13 cellular contexts compared by ENCODE assay signal in genomic region chr13:51999525-51999924, GRCh38. TPM values are rescaled to one million over a fixed set of nuclear protein-coding genes. Genes with fewer than 3 reads are reported as not detected.
DNase-seq lines count a peak whose midpoint lies in the region; ATAC-seq and TF ChIP-seq lines count a peak whose summit lies in the region.
"Had no signal": no experiment of that assay in that cellular context is flagged by ENCODE, and none has a peak within 500 bp of the region (broad histone marks: within the 10 kb centered on the region; RNA-seq: fewer than 3 reads in every experiment).

No MANE protein-coding gene starts in this region.

- intact Hi-C loops in MCF 10A (cut with micrococcal nuclease) = loop anchor here (5.0 kb wide), 1 partner anchor 102 kb away; no protein-coding TSS in a partner anchor

- no peak overlapping the region for H3K56ac ChIP-seq in H9 (ENCODE audit: insufficient read length, low read depth, low read length)

- H3K36me3 Mint-ChIP-seq in H9 (ENCODE audit: insufficient read depth in 1 of 3, low read depth in 3 of 3) (no peaks in the 10 kb centered on the region; a peak in 1 of 7 replicates), MCF 10A (ENCODE audit: insufficient read depth, unreplicated experiment) (no peaks in the 10 kb centered on the region)
- H3K36me3 Mint-ChIP-seq in stimulated activated memory B cell treated with anti-CD40 and anti-IgM and Interleukin-4, amounts not matched to agents 10 μg/mL and 1 μg/mL and 100 μg/mL, for 72 hours = no peaks in the 10 kb centered on the region
- H3K36me3 Mint-ChIP-seq: CD8-positive, alpha-beta T cell had no signal

- H4K20me1 ChIP-seq in H9 (ENCODE audit: control insufficient read depth, insufficient read depth, insufficient read length) = no peaks in the 10 kb centered on the region

- H2AFZ ChIP-seq in H9 (ENCODE audit: low read length) = no peak overlapping the region

- H3K4me2 ChIP-seq in H9 (ENCODE audit: insufficient read depth, insufficient read length, low read length) = no peak overlapping the region

- no peaks in the 10 kb centered on the region for H3K36me3 ChIP-seq in kidney epithelial cell (ENCODE audit: control insufficient read depth, insufficient read depth, low read length)
- H3K36me3 ChIP-seq: SJCRH30 had no signal

- H3K23ac ChIP-seq in H9 (ENCODE audit: insufficient read length, low read depth, low read length) = no peak overlapping the region

- H2AK5ac ChIP-seq in H9 (ENCODE audit: insufficient read length, low read length) = no peak overlapping the region

- H3K18ac ChIP-seq in H9 (ENCODE audit: insufficient read length, low read depth, low read length) = no peak overlapping the region

- no peak overlapping the region for H3K9ac ChIP-seq in H9 (ENCODE audit: extremely low read depth, insufficient read length, low read length)

- no peaks in the 10 kb centered on the region for H3K9me3 Mint-ChIP-seq in H9
- no peaks in the 10 kb centered on the region for H3K9me3 Mint-ChIP-seq in MCF 10A (ENCODE audit: unreplicated experiment)
- no peaks in the 10 kb centered on the region for H3K9me3 Mint-ChIP-seq in stimulated activated memory B cell treated with anti-CD40 and anti-IgM and Interleukin-4, amounts not matched to agents 10 μg/mL and 1 μg/mL and 100 μg/mL, for 72 hours
- H3K9me3 Mint-ChIP-seq: CD8-positive, alpha-beta T cell; dendritic cell treated with granulocyte-macrophage colony-stimulating factor and Interleukin-4, amounts not matched to agents 40 ng/mL and 50 ng/mL, for 4 days had no signal

- no peak overlapping the region for H2BK120ac ChIP-seq in H9 (ENCODE audit: low read depth, low read length, poor library complexity, severe bottlenecking)

- CTCF ChIA-PET in MCF 10A (lab: Yijun Ruan, JAX) = interaction anchor here (0.5 to 10.2 kb wide), 13 partner anchors 8 to 797 kb away, joined by 3 to 97 read pairs (median 5); partner anchors contain the start of gene NEK5

- no peaks in the 10 kb centered on the region for H3K9me3 ChIP-seq in H9 (ENCODE audit: control insufficient read depth, low read depth, low read length)
- H3K9me3 ChIP-seq: SJCRH30 had no signal

- no TSS peak for BruUV-seq in MCF 10A (replicated peaks; lab: Mats Ljungman, UMichigan)

- H4K91ac ChIP-seq in H9 (ENCODE audit: insufficient read length, low read depth, low read length) = no peak overlapping the region

- H3K14ac ChIP-seq in H9 (ENCODE audit: insufficient read depth, low read length) = no peak overlapping the region

- H3K27ac Mint-ChIP-seq in H9 (peak overlapping the region in 2 of 3 experiments; percentile 24 to 76; a peak in 4 of 7 replicates), MCF 10A (ENCODE audit: low read depth, unreplicated experiment) (no peak overlapping the region)
- H3K27ac Mint-ChIP-seq in stimulated activated memory B cell treated with anti-CD40 and anti-IgM and Interleukin-4, amounts not matched to agents 10 μg/mL and 1 μg/mL and 100 μg/mL, for 72 hours = no peak overlapping the region
- H3K27ac Mint-ChIP-seq: CD8-positive, alpha-beta T cell; dendritic cell treated with granulocyte-macrophage colony-stimulating factor and Interleukin-4, amounts not matched to agents 40 ng/mL and 50 ng/mL, for 4 days had no signal

- TF ChIP-seq CTCF in H9 (conservative IDR thresholded peaks at IDR 0.05) = no peak
- no peak for TF ChIP-seq CTCF in MCF 10A (IDR thresholded peaks at IDR 0.05; ENCODE audit: unreplicated experiment)
- TF ChIP-seq CTCF in kidney epithelial cell (IDR thresholded peaks at IDR 0.05; ENCODE audit: insufficient read depth, low read length, poor library complexity, severe bottlenecking) = no peak
- no peak for TF ChIP-seq CTCF in retinal pigment epithelial cell (conservative IDR thresholded peaks at IDR 0.05; ENCODE audit: low read depth, low read length)

- POLR2A ChIA-PET in MCF 10A (lab: Yijun Ruan, JAX) = interaction anchor here (0.9 to 1.3 kb wide), 3 partner anchors 13 to 129 kb away, joined by 3 read pairs; partner anchors contain the start of genes ALG11 and NEK5

- H3K4me3 Mint-ChIP-seq in H9 (no peak overlapping the region), MCF 10A (ENCODE audit: unreplicated experiment) (no peak overlapping the region)
- H3K4me3 Mint-ChIP-seq in stimulated activated memory B cell treated with anti-CD40 and anti-IgM and Interleukin-4, amounts not matched to agents 10 μg/mL and 1 μg/mL and 100 μg/mL, for 72 hours = no peak overlapping the region
- H3K4me3 Mint-ChIP-seq: CD8-positive, alpha-beta T cell; dendritic cell treated with granulocyte-macrophage colony-stimulating factor and Interleukin-4, amounts not matched to agents 40 ng/mL and 50 ng/mL, for 4 days had no signal

- H3K27me3 ChIP-seq in H9 (ENCODE audit: insufficient read depth, low read length) = no peaks in the 10 kb centered on the region
- peaks cover 3% of the 10 kb centered on the region for H3K27me3 ChIP-seq in kidney epithelial cell (ENCODE audit: control insufficient read depth, insufficient read depth, low read length)
- H3K27me3 ChIP-seq: SJCRH30 had no signal

- no peak overlapping the region for H2BK20ac ChIP-seq in H9 (ENCODE audit: low read depth, low read length, poor library complexity, severe bottlenecking)

- peaks cover 8% of the 10 kb centered on the region; the same call in 1 of the 2 replicates for H3K4me1 ChIP-seq in H9 (ENCODE audit: insufficient read depth, low read length)

- no CpG with 5 or more reads among the region's 12 CpGs for WGBS in H9 (ENCODE audit: extremely low coverage, insufficient read length, low lambda C conversion rate)

- H3T11ph ChIP-seq in H9 (ENCODE audit: low read length) = no peak overlapping the region

- ATAC-seq in SK-N-SH treated with all-trans-retinoic acid at 6 μM for 48 hours = no peak
- no peak for ATAC-seq in stimulated activated memory B cell treated with anti-CD40 and anti-IgM and Interleukin-4, amounts not matched to agents 10 μg/mL and 1 μg/mL and 100 μg/mL, for 72 hours
- ATAC-seq: CD8-positive, alpha-beta T cell had no signal

- DNase-seq in H9 (no peak), MCF 10A (ENCODE audit: unreplicated experiment) (peak; percentile 14), kidney epithelial cell (ENCODE audit: low read depth) (peak; percentile 16), retinal pigment epithelial cell (ENCODE audit: low read depth) (no peak), inferior parietal cortex (ENCODE audit: extremely low spot score) (no peak), SIG-M5 (lab: John Stamatoyannopoulos, UW) (no peak)
- DNase-seq: activated CD4-positive, CD25-positive, alpha-beta regulatory T cell; activated effector memory CD4-positive, alpha-beta T cell treated with anti-CD3 and anti-CD28 coated beads, Interleukin-2, amount 50 U/mL, for 16 hours; CD8-positive, alpha-beta T cell had no signal

- no peak overlapping the region for H3K4ac ChIP-seq in H9 (ENCODE audit: low read depth, low read length)

- no peaks in the 10 kb centered on the region for H3K79me1 ChIP-seq in H9 (ENCODE audit: insufficient read depth, low read depth, low read length, poor library complexity, severe bottlenecking)

- H2BK12ac ChIP-seq in H9 (ENCODE audit: insufficient read length, low read depth, low read length) = no peak overlapping the region

- H3K23me2 ChIP-seq in H9 (ENCODE audit: insufficient read length, low read depth, low read length, poor library complexity, severe bottlenecking) = no peaks in the 10 kb centered on the region

- H4K8ac ChIP-seq in H9 (replicated peaks; ENCODE audit: insufficient read length, low read depth, low read length) = no peak overlapping the region

- H3K79me2 ChIP-seq in H9 (ENCODE audit: insufficient read depth, low read length) = no peaks in the 10 kb centered on the region

- H4K5ac ChIP-seq in H9 (ENCODE audit: insufficient read length, low read depth, low read length) = no peak overlapping the region

- H3K27me3 Mint-ChIP-seq in H9 (ENCODE audit: low read depth) (peaks cover 1% of the 10 kb centered on the region; the same call in 1 of the 2 replicates), MCF 10A (ENCODE audit: insufficient read depth, unreplicated experiment) (peaks cover 12% of the 10 kb centered on the region)
- peaks cover 43% of the 10 kb centered on the region for H3K27me3 Mint-ChIP-seq in stimulated activated memory B cell treated with anti-CD40 and anti-IgM and Interleukin-4, amounts not matched to agents 10 μg/mL and 1 μg/mL and 100 μg/mL, for 72 hours

- no peak overlapping the region for H2BK5ac ChIP-seq in H9 (ENCODE audit: insufficient read length, low read length)

- no peak overlapping the region for H2BK15ac ChIP-seq in H9 (ENCODE audit: low read depth, low read length)

- no peak overlapping the region for H3K27ac ChIP-seq in H9 (ENCODE audit: insufficient read length, low read depth, low read length)
- H3K27ac ChIP-seq: SJCRH30 had no signal

- peaks cover 54 to 66% of the 10 kb centered on the region in 2 experiments for H3K4me1 Mint-ChIP-seq in H9
- peaks cover 22% of the 10 kb centered on the region for H3K4me1 Mint-ChIP-seq in MCF 10A (ENCODE audit: insufficient read depth, unreplicated experiment)
- H3K4me1 Mint-ChIP-seq in stimulated activated memory B cell treated with anti-CD40 and anti-IgM and Interleukin-4, amounts not matched to agents 10 μg/mL and 1 μg/mL and 100 μg/mL, for 72 hours = peaks cover 6% of the 10 kb centered on the region

- H3K4me3 ChIP-seq in kidney epithelial cell (ENCODE audit: low read depth, low read length) = no peak overlapping the region
- H3K4me3 ChIP-seq in retinal pigment epithelial cell (ENCODE audit: low read length) = peak overlapping the region; percentile 15
- H3K4me3 ChIP-seq: SJCRH30 had no signal

TF ChIP-seq in SK-N-SH treated with all-trans-retinoic acid at 6 μM for 48 hours, 23 proteins besides CTCF, POLR2A, EP300 and RAD21 (continues in another document):
- TF ChIP-seq BACH2 (CRISPR knock-in tag; IDR thresholded peaks at IDR 0.05; ENCODE audit: borderline replicate concordance) = no peak

RNA-seq across cellular contexts. Expression of gene ATP7B, which starts 11.7 kb away (rescaled TPM):
- total RNA-seq in H9 (2021) (5.0 and 5.8 TPM in 2 replicates), MCF 10A (2022) (3.2 and 5.3 TPM in 2 replicates), kidney epithelial cell (11.2 and 11.4 TPM in 2 replicates)

RNA-seq across cellular contexts. Expression of gene ALG11, which starts 12.7 kb away (rescaled TPM):
- total RNA-seq in H9 (2021) (35.5 and 46.6 TPM in 2 replicates), MCF 10A (2022) (33.3 and 39.3 TPM in 2 replicates), kidney epithelial cell (15.5 and 18.1 TPM in 2 replicates)

RNA-seq across cellular contexts. Expression of gene UTP14C, which starts 25.0 kb away (rescaled TPM):
- total RNA-seq in H9 (2021) = 19.8 and 21.4 TPM in 2 replicates
- 14.6 and 17.9 TPM in 2 replicates for total RNA-seq in MCF 10A (2022)
- total RNA-seq in kidney epithelial cell = 18.3 and 19.6 TPM in 2 replicates

Comparison
In these comparisons a context has a peak if more than half of its experiments do, and no peak if none do; other contexts are left out.
1. DNase-seq: peak in MCF 10A (single experiment) and kidney epithelial cell (single experiment); none in H9 (single experiment), retinal pigment epithelial cell (single experiment), inferior parietal cortex (single experiment) and SIG-M5 (single experiment).
2. H3K27ac Mint-ChIP-seq: peak in H9 (2 of 3); none in MCF 10A (single experiment) and stimulated activated memory B cell treated with anti-CD40 and anti-IgM and Interleukin-4, amounts not matched to agents 10 μg/mL and 1 μg/mL and 100 μg/mL, for 72 hours (single experiment).